1 cellular context compared by ENCODE assay signal in the genomic region with DNA sequence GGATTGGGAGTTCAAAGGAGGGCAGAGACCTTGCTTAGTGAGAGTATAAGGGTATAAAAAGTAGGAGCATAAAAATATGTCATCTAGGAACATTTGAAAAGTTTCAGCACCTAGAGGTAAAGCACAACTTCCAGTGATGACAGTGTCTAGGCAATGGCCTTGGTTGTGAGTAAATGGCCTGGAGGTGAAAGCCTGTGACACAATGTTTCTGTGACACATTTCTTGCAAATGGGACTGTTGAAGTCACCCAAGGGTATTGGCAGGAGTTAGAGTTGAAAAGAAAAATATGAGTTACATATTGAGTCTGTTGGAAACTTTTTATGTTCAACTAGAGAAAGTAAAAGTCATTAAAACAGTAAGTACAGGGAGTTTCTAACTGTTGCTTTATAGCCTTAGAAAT.
TF ChIP-seq lines count a peak whose summit lies in the region.

No MANE protein-coding gene starts in this region.

TF ChIP-seq in GM12878, 131 proteins besides CTCF, POLR2A, EP300 and RAD21:
- no peak for TF ChIP-seq STAT1 (conservative IDR thresholded peaks at IDR 0.05)
- no peak for TF ChIP-seq TBL1XR1 (IDR thresholded peaks at IDR 0.05; ENCODE audit: low read depth, low read length)
